Comparison of ENCODE assay signal across 11 cellular contexts in the genomic region with DNA sequence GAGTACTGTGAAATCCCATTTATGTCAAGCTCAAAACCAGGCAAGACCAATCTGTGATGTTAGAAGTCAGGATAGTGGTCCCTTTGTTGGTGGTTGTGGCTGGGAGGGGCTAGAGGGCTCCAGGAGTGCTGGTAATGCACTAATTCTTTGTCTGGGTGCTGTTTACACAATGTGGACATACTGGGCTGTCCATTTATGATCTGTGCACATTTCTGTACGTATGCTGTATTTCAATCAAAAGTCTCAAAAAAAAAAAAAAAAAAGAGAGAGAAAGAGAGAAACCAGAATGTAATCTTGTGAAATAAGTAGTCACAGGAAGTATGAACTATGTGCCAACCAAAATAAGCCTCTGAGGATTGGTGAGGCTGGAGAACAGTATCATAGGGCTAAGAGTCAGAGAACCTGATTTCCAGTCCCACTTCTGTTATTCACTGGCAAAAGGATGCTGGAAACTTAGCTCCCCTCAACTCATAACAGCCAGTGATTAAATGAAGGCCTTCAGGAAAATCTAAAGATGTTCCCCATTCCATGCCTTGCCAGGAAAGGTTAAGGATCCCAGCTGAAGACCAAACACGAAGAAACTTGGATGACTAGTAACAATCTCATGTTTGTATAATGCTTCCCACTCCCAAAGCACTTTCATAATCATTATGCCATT. TPM values are rescaled to one million over a fixed set of nuclear protein-coding genes. Genes with fewer than 3 reads are reported as not detected.
DNase-seq lines count a peak whose midpoint lies in the region; ATAC-seq and TF ChIP-seq lines count a peak whose summit lies in the region.
"Had no signal": no experiment of that assay in that cellular context is flagged by ENCODE, and none has a peak within 500 bp of the region (broad histone marks: within the 10 kb centered on the region; RNA-seq: fewer than 3 reads in every experiment).

No MANE protein-coding gene starts in this region.

- H3K4me3 ChIP-seq in sigmoid colon = no peak overlapping the region
- H3K4me3 ChIP-seq: lower lobe of right lung, upper lobe of left lung had no signal

- no peaks in the 10 kb centered on the region for H3K36me3 ChIP-seq in sigmoid colon
- H3K36me3 ChIP-seq: lower lobe of right lung, upper lobe of left lung had no signal

- DNase-seq in Daoy (ENCODE audit: low read depth) = peak; percentile 48
- DNase-seq in NOMO-1 treated with DMSO at 0.1 percent for 48 hours (lab: John Stamatoyannopoulos, UW; ENCODE audit: unreplicated experiment) = peak; percentile 42
- peak; percentile 84 for DNase-seq in fibroblast of gingiva (ENCODE audit: low read depth)
- no peak for DNase-seq in sigmoid colon
- DNase-seq in iPS-NIHi11 (ENCODE audit: low spot score) = no peak
- no peak for DNase-seq in stimulated activated naive CD4-positive, alpha-beta T cell (lab: John Stamatoyannopoulos, UW)
- no peak for DNase-seq in NCI-H1694 treated with DMSO at 0.1 percent for 48 hours (lab: John Stamatoyannopoulos, UW)
- DNase-seq: activated gamma-delta T cell, lower lobe of right lung, upper lobe of left lung had no signal

- peak overlapping the region; percentile 27 to 77 (median 72) for H3K27ac ChIP-seq in sigmoid colon
- H3K27ac ChIP-seq: lower lobe of right lung had no signal

- intact Hi-C loops in sigmoid colon (cut with DNase I) = loop anchor here (2.0 to 5.0 kb wide), 3 partner anchors 20 to 94 kb away; a partner anchor contains a TSS

- no peak for TF ChIP-seq CTCF in sigmoid colon (IDR thresholded peaks at IDR 0.05)

- peaks cover 0 to 40% (median 25%) of the 10 kb centered on the region in 4 donors for H3K4me1 ChIP-seq in sigmoid colon

- no peak for TF ChIP-seq POLR2A in sigmoid colon (IDR thresholded peaks at IDR 0.05)

- 50 to 63% methylated on average over 2 of the region's 2 CpGs for WGBS in sigmoid colon, 2 donors

- no peak for ATAC-seq in HG03135 (IDR thresholded peaks at IDR 0.05; ENCODE audit: unreplicated experiment)

- TF ChIP-seq EP300 in sigmoid colon (IDR thresholded peaks at IDR 0.05) = no peak

- no peaks in the 10 kb centered on the region for H3K27me3 ChIP-seq in sigmoid colon
- H3K27me3 ChIP-seq: upper lobe of left lung had no signal

- no peaks in the 10 kb centered on the region for H3K9me3 ChIP-seq in sigmoid colon
- H3K9me3 ChIP-seq: lower lobe of right lung, upper lobe of left lung had no signal

RNA-seq across cellular contexts. Expression of a gene that starts 19.6 kb away (rescaled TPM):
- 31.3 and 39.1 TPM in 2 replicates for total RNA-seq in Daoy (2014; rRNA removed; shearing (Covaris generic))
- 10 to 100 TPM in 3 of 4 donors, 1 to 10 TPM in 1; 9.6 to 15.0 (median 12.4) TPM for total RNA-seq in sigmoid colon
- polyA plus RNA-seq in sigmoid colon = 10 to 100 TPM in 1 of 3 donors, 1 to 10 TPM in 2; 1.8 to 13.3 (median 3.6) TPM

Comparison
In these comparisons a context has a peak if more than half of its experiments do, and no peak if none do; other contexts are left out.
1. DNase-seq: peak in Daoy (single experiment), NOMO-1 treated with DMSO at 0.1 percent for 48 hours (single experiment) and fibroblast of gingiva (single experiment); none in sigmoid colon (single experiment), iPS-NIHi11 (single experiment), stimulated activated naive CD4-positive, alpha-beta T cell (0 of 6) and NCI-H1694 treated with DMSO at 0.1 percent for 48 hours (single experiment).